ENCODE assay signal across 19 cellular contexts in genomic region chr19:31500540-31500830, GRCh38.
"Had no signal": no experiment of that assay in that cellular context is flagged by ENCODE, and none has a peak within 500 bp of the region (broad histone marks: within the 10 kb centered on the region; RNA-seq: fewer than 3 reads in every experiment).

No MANE protein-coding gene starts in this region.

- DNase-seq: activated CD4-positive, CD25-positive, alpha-beta regulatory T cell; activated CD8-positive, alpha-beta memory T cell treated with anti-CD3 and anti-CD28 coated beads, Interleukin-2, amount 50 U/mL, for 4 hours; activated CD8-positive, alpha-beta T cell treated with anti-CD3 and anti-CD28 coated beads for 36 hours; activated naive CD4-positive, alpha-beta T cell treated with anti-CD3 and anti-CD28 coated beads, Interleukin-2, amount 50 U/mL, for 16 hours; activated naive CD8-positive, alpha-beta T cell treated with anti-CD3 and anti-CD28 coated beads, Interleukin-2, amount 10 ng/mL, durations not matched to agents 7 days and 5 days; activated T-cell treated with anti-CD3 and anti-CD28 coated beads, Interleukin-2, amount 50 U/mL, for 72 hours; adrenal gland; KG1; NCI-H1048; NCI-H146; NCI-H187 treated with DMSO at 0.1 percent for 48 hours; NCI-H2081 treated with DMSO at 0.1 percent for 48 hours; NCI-H446; NCI-H524; Peyer's patch; SHP77; T-helper 1 cell had no signal

- H3K27ac Mint-ChIP-seq: activated CD8-positive, alpha-beta T cell treated with anti-CD3 and anti-CD28 coated beads for 36 hours; activated naive CD8-positive, alpha-beta T cell treated with anti-CD3 and anti-CD28 coated beads, Interleukin-2, amount 10 ng/mL, durations not matched to agents 7 days and 5 days; activated T-cell treated with anti-CD3 and anti-CD28 coated beads, Interleukin-2, amount 50 U/mL, for 72 hours had no signal

- H3K36me3 ChIP-seq: adrenal gland, Peyer's patch had no signal

- H3K9me3 ChIP-seq: adrenal gland, Peyer's patch had no signal

- H3K27ac ChIP-seq: adrenal gland, Peyer's patch, RWPE1, VCaP had no signal

- ATAC-seq: activated CD8-positive, alpha-beta T cell treated with anti-CD3 and anti-CD28 coated beads for 36 hours; activated T-cell treated with anti-CD3 and anti-CD28 coated beads, Interleukin-2, amount 50 U/mL, for 72 hours had no signal

- H3K4me1 ChIP-seq: adrenal gland, Peyer's patch had no signal

- H3K4me1 Mint-ChIP-seq: activated naive CD8-positive, alpha-beta T cell treated with anti-CD3 and anti-CD28 coated beads, Interleukin-2, amount 10 ng/mL, durations not matched to agents 7 days and 5 days had no signal

- H3K9me3 Mint-ChIP-seq: activated CD8-positive, alpha-beta T cell treated with anti-CD3 and anti-CD28 coated beads for 36 hours; activated naive CD8-positive, alpha-beta T cell treated with anti-CD3 and anti-CD28 coated beads, Interleukin-2, amount 10 ng/mL, durations not matched to agents 7 days and 5 days; activated T-cell treated with anti-CD3 and anti-CD28 coated beads, Interleukin-2, amount 50 U/mL, for 72 hours had no signal

- H3K27me3 ChIP-seq: adrenal gland, Peyer's patch had no signal

- H3K4me3 ChIP-seq: adrenal gland, Peyer's patch had no signal

- H3K4me3 Mint-ChIP-seq: activated CD8-positive, alpha-beta T cell treated with anti-CD3 and anti-CD28 coated beads for 36 hours; activated naive CD8-positive, alpha-beta T cell treated with anti-CD3 and anti-CD28 coated beads, Interleukin-2, amount 10 ng/mL, durations not matched to agents 7 days and 5 days; activated T-cell treated with anti-CD3 and anti-CD28 coated beads, Interleukin-2, amount 50 U/mL, for 72 hours had no signal

- H3K36me3 Mint-ChIP-seq: activated naive CD8-positive, alpha-beta T cell treated with anti-CD3 and anti-CD28 coated beads, Interleukin-2, amount 10 ng/mL, durations not matched to agents 7 days and 5 days had no signal
